In genomic region chr1:24047101-24047459, GRCh38 we compare ENCODE assay signal across 11 cellular contexts.
DNase-seq lines count a peak whose midpoint lies in the region; ATAC-seq and TF ChIP-seq lines count a peak whose summit lies in the region.
"Had no signal": no experiment of that assay in that cellular context is flagged by ENCODE, and none has a peak within 500 bp of the region (broad histone marks: within the 10 kb centered on the region; RNA-seq: fewer than 3 reads in every experiment).

No MANE protein-coding gene starts in this region.

- peak overlapping the region; percentile 22 to 89 (median 64) for H3K27ac ChIP-seq in esophagus squamous epithelium
- H3K27ac ChIP-seq in prostate gland, result no peak overlapping the region
- H3K27ac ChIP-seq: BLaER1 had no signal

- H3K4me1 ChIP-seq in esophagus squamous epithelium (peaks cover 6 to 26% (median 21%) of the 10 kb centered on the region in 3 donors), prostate gland (replicated peaks) (no peaks in the 10 kb centered on the region)

- peaks cover 30% of the 10 kb centered on the region for H3K4me1 Mint-ChIP-seq in nephron
- H3K4me1 Mint-ChIP-seq: memory B cell had no signal

- H3K36me3 Mint-ChIP-seq in nephron (ENCODE audit: low read depth), result no peaks in the 10 kb centered on the region
- H3K36me3 Mint-ChIP-seq: memory B cell had no signal

- WGBS in esophagus squamous epithelium, 2 donors, result 45 to 71% methylated on average over 1 to 3 of the region's 3 CpGs
- WGBS in prostate gland, result 54% methylated on average over 3 of the region's 3 CpGs

- H3K27me3 ChIP-seq in esophagus squamous epithelium, result no peaks in the 10 kb centered on the region
- H3K27me3 ChIP-seq in prostate gland (replicated peaks; ENCODE audit: insufficient read depth), result no peaks in the 10 kb centered on the region
- H3K27me3 ChIP-seq: BLaER1 had no signal

- peak; percentile 18 for DNase-seq in AG09319 (ENCODE audit: extremely low read depth, low read depth)
- DNase-seq in NCI-H460 (ENCODE audit: extremely low read depth, low read depth), result peak; percentile 34
- DNase-seq in esophagus squamous epithelium (lab: John Stamatoyannopoulos, UW), result no peak
- DNase-seq in prostate gland (ENCODE audit: low spot score), result no peak
- DNase-seq in NOMO-1 treated with DMSO at 0.1 percent for 48 hours (lab: John Stamatoyannopoulos, UW; ENCODE audit: unreplicated experiment), result no peak
- no peak for DNase-seq in NCI-H1105 (lab: John Stamatoyannopoulos, UW)
- DNase-seq: NCI-H345 had no signal

- peak overlapping the region; percentile 66 to 74 (median 70) for H3K27ac Mint-ChIP-seq in nephron
- H3K27ac Mint-ChIP-seq: memory B cell had no signal

- no peaks in the 10 kb centered on the region for H3K9me3 Mint-ChIP-seq in nephron
- H3K9me3 Mint-ChIP-seq: memory B cell had no signal

- no peak for ATAC-seq in HG03097 (IDR thresholded peaks at IDR 0.05; ENCODE audit: low FRiP score, unreplicated experiment)

- H3K4me3 ChIP-seq in esophagus squamous epithelium (no peak overlapping the region), prostate gland (no peak overlapping the region)
- H3K4me3 ChIP-seq: BLaER1 had no signal

- H3K27me3 Mint-ChIP-seq in nephron (ENCODE audit: low read depth), result no peaks in the 10 kb centered on the region

- H3K9me3 ChIP-seq in esophagus squamous epithelium, result no peaks in the 10 kb centered on the region
- no peaks in the 10 kb centered on the region for H3K9me3 ChIP-seq in prostate gland
- H3K9me3 ChIP-seq: BLaER1 had no signal

- no peak overlapping the region for H3K4me3 Mint-ChIP-seq in nephron
- H3K4me3 Mint-ChIP-seq: memory B cell had no signal

- TF ChIP-seq POLR2A in esophagus squamous epithelium (IDR thresholded peaks at IDR 0.05), result no peak
- TF ChIP-seq POLR2A in prostate gland (IDR thresholded peaks at IDR 0.05), result no peak

- TF ChIP-seq CTCF in AG09319 (IDR thresholded peaks at IDR 0.05; ENCODE audit: low read depth, low read length) (no peak), esophagus squamous epithelium (IDR thresholded peaks at IDR 0.05) (no peak), nephron (IDR thresholded peaks at IDR 0.05; ENCODE audit: unreplicated experiment in 3 of 3) (no peak), prostate gland (IDR thresholded peaks at IDR 0.05) (no peak)

- intact Hi-C loops in esophagus squamous epithelium (cut with DNase I), result no loop called here
- intact Hi-C loops in prostate gland (cut with DNase I), result no loop called here

- H3K36me3 ChIP-seq in esophagus squamous epithelium, result no peaks in the 10 kb centered on the region
- no peaks in the 10 kb centered on the region for H3K36me3 ChIP-seq in prostate gland
- H3K36me3 ChIP-seq: BLaER1 had no signal

Comparison
In these comparisons a context has a peak if more than half of its experiments do, and no peak if none do; other contexts are left out.
1. DNase-seq: peak in AG09319 (single experiment) and NCI-H460 (single experiment); none in esophagus squamous epithelium (single experiment), prostate gland (single experiment), NOMO-1 treated with DMSO at 0.1 percent for 48 hours (single experiment) and NCI-H1105 (single experiment).
2. H3K27ac ChIP-seq: peak in esophagus squamous epithelium (4 of 4); none in prostate gland (0 of 2).